2 cellular contexts compared by ENCODE assay signal in genomic region chr3:42996633-42997075, GRCh38.
TF ChIP-seq lines count a peak whose summit lies in the region.

No MANE protein-coding gene starts in this region.

TF ChIP-seq in liver, 16 proteins besides CTCF, POLR2A, EP300 and RAD21:
- TF ChIP-seq REST (IDR thresholded peaks at IDR 0.05) (no peak), JUND (IDR thresholded peaks at IDR 0.05) (no peak), SP1 (IDR thresholded peaks at IDR 0.05) (peak; percentile 62), HNF4A (conservative IDR thresholded peaks at IDR 0.05) (peak; percentile 26 to 57), NR2F2 (IDR thresholded peaks at IDR 0.05) (peak; percentile 97), FOXA2 (IDR thresholded peaks at IDR 0.05) (no peak), RXRA (IDR thresholded peaks at IDR 0.05) (peak; percentile 75 to 91)

TF ChIP-seq in HepG2, 621 proteins besides CTCF, POLR2A, EP300 and RAD21:
- no peak for TF ChIP-seq POLR2G (IDR thresholded peaks at IDR 0.05; ENCODE audit: low read depth, low read length)
- TF ChIP-seq ZNF597 (CRISPR knock-in tag; IDR thresholded peaks at IDR 0.05) = no peak
- no peak for TF ChIP-seq ZNF335 (CRISPR knock-in tag; IDR thresholded peaks at IDR 0.05)
- TF ChIP-seq ZNF513 (CRISPR knock-in tag; conservative IDR thresholded peaks at IDR 0.05) = no peak
- TF ChIP-seq NR1H2 (CRISPR knock-in tag; IDR thresholded peaks at IDR 0.05; ENCODE audit: borderline replicate concordance, low read depth) = no peak
- TF ChIP-seq ZNF430 (CRISPR knock-in tag; IDR thresholded peaks at IDR 0.05) = no peak
- no peak for TF ChIP-seq ZNF788 (CRISPR knock-in tag; IDR thresholded peaks at IDR 0.05; ENCODE audit: borderline replicate concordance)
- TF ChIP-seq BHLHE40 (IDR thresholded peaks at IDR 0.05; ENCODE audit: low read length) = no peak
- TF ChIP-seq ZBTB46 (CRISPR knock-in tag; IDR thresholded peaks at IDR 0.05; ENCODE audit: borderline replicate concordance) = no peak
- no peak for TF ChIP-seq BRCA1 (CRISPR knock-in tag; IDR thresholded peaks at IDR 0.05)
